Comparison of ENCODE assay signal across 15 cellular contexts in genomic region chr18:76688724-76689472, GRCh38.
"Had no signal": no experiment of that assay in that cellular context is flagged by ENCODE, and none has a peak within 500 bp of the region (broad histone marks: within the 10 kb centered on the region; RNA-seq: fewer than 3 reads in every experiment).

No MANE protein-coding gene starts in this region.

- H3K79me2 ChIP-seq: hepatocyte had no signal

- H3K27ac Mint-ChIP-seq: activated naive CD4-positive, alpha-beta T cell treated with anti-CD3 and anti-CD28 coated beads for 36 hours; activated naive CD8-positive, alpha-beta T cell treated with anti-CD3 and anti-CD28 coated beads, Interleukin-2, amount 50 U/mL, for 24 hours; activated T-helper 2 cell treated with anti-CD3 and anti-CD28 coated beads, Interferon-gamma antibody, Interleukin-2, Interleukin-4, amounts not matched to agents 10 μg/mL and 5 μg/mL and 100 μg/mL, durations not matched to agents 14 hours and 24 hours and 36 hours; endodermal cell; stimulated activated memory B cell treated with anti-CD40 and anti-IgM and Interleukin-4, amounts not matched to agents 10 μg/mL and 1 μg/mL and 100 μg/mL, for 72 hours had no signal

- H3K27me3 ChIP-seq: ascending aorta, hepatocyte, thyroid gland had no signal

- DNase-seq: activated CD4-positive, alpha-beta T cell treated with anti-CD3 and anti-CD28 coated beads, Interleukin-2, amount 50 U/mL, for 4 hours; activated naive CD4-positive, alpha-beta T cell treated with anti-CD3 and anti-CD28 coated beads for 36 hours; activated naive CD8-positive, alpha-beta T cell treated with anti-CD3 and anti-CD28 coated beads, Interleukin-2, amount 50 U/mL, for 24 hours; activated T-cell treated with anti-CD3 and anti-CD28 coated beads, Interleukin-2, amount 50 U/mL, for 1 hour; endodermal cell; islet precursor cell; left ventricle myocardium superior; mesendoderm; SW 1271; thyroid gland had no signal

- H3K36me3 ChIP-seq: ascending aorta, thyroid gland had no signal

- H3K4me2 ChIP-seq: hepatocyte had no signal

- H3K4me3 ChIP-seq: ascending aorta, hepatocyte, thyroid gland had no signal

- H3K36me3 Mint-ChIP-seq: stimulated activated memory B cell treated with anti-CD40 and anti-IgM and Interleukin-4, amounts not matched to agents 10 μg/mL and 1 μg/mL and 100 μg/mL, for 72 hours had no signal

- ATAC-seq: activated CD4-positive, CD25-positive, alpha-beta regulatory T cell treated with anti-CD3 and anti-CD28 coated beads, Interleukin-2, amount 50 U/mL, for 24 hours; activated naive CD8-positive, alpha-beta T cell treated with anti-CD3 and anti-CD28 coated beads, Interleukin-2, amount 50 U/mL, for 24 hours; left ventricle myocardium superior; stimulated activated memory B cell treated with anti-CD40 and anti-IgM and Interleukin-4, amounts not matched to agents 10 μg/mL and 1 μg/mL and 100 μg/mL, for 72 hours had no signal

- H3K4me1 ChIP-seq: ascending aorta had no signal

- H3K9me3 ChIP-seq: ascending aorta, thyroid gland had no signal

- H2AFZ ChIP-seq: hepatocyte had no signal

- H3K27ac ChIP-seq: ascending aorta, hepatocyte, thyroid gland had no signal

- H3K4me3 Mint-ChIP-seq: activated naive CD4-positive, alpha-beta T cell treated with anti-CD3 and anti-CD28 coated beads for 36 hours; activated naive CD8-positive, alpha-beta T cell treated with anti-CD3 and anti-CD28 coated beads, Interleukin-2, amount 50 U/mL, for 24 hours; endodermal cell; stimulated activated memory B cell treated with anti-CD40 and anti-IgM and Interleukin-4, amounts not matched to agents 10 μg/mL and 1 μg/mL and 100 μg/mL, for 72 hours had no signal

- H3K9me3 Mint-ChIP-seq: activated naive CD4-positive, alpha-beta T cell treated with anti-CD3 and anti-CD28 coated beads for 36 hours; activated naive CD8-positive, alpha-beta T cell treated with anti-CD3 and anti-CD28 coated beads, Interleukin-2, amount 50 U/mL, for 24 hours; activated T-helper 2 cell treated with anti-CD3 and anti-CD28 coated beads, Interferon-gamma antibody, Interleukin-2, Interleukin-4, amounts not matched to agents 10 μg/mL and 5 μg/mL and 100 μg/mL, durations not matched to agents 14 hours and 24 hours and 36 hours; endodermal cell; stimulated activated memory B cell treated with anti-CD40 and anti-IgM and Interleukin-4, amounts not matched to agents 10 μg/mL and 1 μg/mL and 100 μg/mL, for 72 hours had no signal
